Comparison of ENCODE assay signal across 18 cellular contexts in genomic region chr11:44334356-44335004, GRCh38. TPM values are rescaled to one million over a fixed set of nuclear protein-coding genes. Genes with fewer than 3 reads are reported as not detected.
DNase-seq lines count a peak whose midpoint lies in the region; ATAC-seq and TF ChIP-seq lines count a peak whose summit lies in the region.
"Had no signal": no experiment of that assay in that cellular context is flagged by ENCODE, and none has a peak within 500 bp of the region (broad histone marks: within the 10 kb centered on the region; RNA-seq: fewer than 3 reads in every experiment).

No MANE protein-coding gene starts in this region.

- H3K4me3 Mint-ChIP-seq in GM23338 (peak overlapping the region; percentile 40), neural progenitor cell (no peak overlapping the region)

- H3K9me3 ChIP-seq in hepatocyte (ENCODE audit: low read depth) (no peaks in the 10 kb centered on the region), neural progenitor cell (ENCODE audit: low read depth) (no peaks in the 10 kb centered on the region)

- H3K9me3 Mint-ChIP-seq in GM23338 (no peaks in the 10 kb centered on the region), neural progenitor cell (no peaks in the 10 kb centered on the region)

- H3K27ac Mint-ChIP-seq in GM23338 (no peak overlapping the region), neural progenitor cell (no peak overlapping the region)

- H3K36me3 ChIP-seq in GM23338 (ENCODE audit: insufficient read depth) (no peaks in the 10 kb centered on the region), hepatocyte (replicated peaks; ENCODE audit: insufficient read depth, low read depth) (no peaks in the 10 kb centered on the region), neural progenitor cell (no peaks in the 10 kb centered on the region)

- H4K20me1 ChIP-seq in GM23338 (replicated peaks; ENCODE audit: insufficient read depth), result no peaks in the 10 kb centered on the region; the same call in none of the 2 replicates
- H4K20me1 ChIP-seq in hepatocyte (ENCODE audit: insufficient read depth, poor library complexity, severe bottlenecking), result no peaks in the 10 kb centered on the region
- H4K20me1 ChIP-seq in neural progenitor cell (ENCODE audit: low read depth), result peaks cover 5% of the 10 kb centered on the region

- H3K79me2 ChIP-seq in GM23338 (replicated peaks; ENCODE audit: insufficient read depth), result no peaks in the 10 kb centered on the region
- H3K79me2 ChIP-seq in hepatocyte, result no peaks in the 10 kb centered on the region
- H3K79me2 ChIP-seq in neural progenitor cell (ENCODE audit: low read depth), result no peaks in the 10 kb centered on the region

- TF ChIP-seq CTCF in GM23338 (conservative IDR thresholded peaks at IDR 0.05; ENCODE audit: low read depth in 2 of 2), result no peak
- no peak for TF ChIP-seq CTCF in hepatocyte (IDR thresholded peaks at IDR 0.05; ENCODE audit: poor library complexity)
- no peak for TF ChIP-seq CTCF in neural progenitor cell (IDR thresholded peaks at IDR 0.05)

- no peak overlapping the region for H3K27ac ChIP-seq in GM23338 (ENCODE audit: low read depth)
- H3K27ac ChIP-seq in hepatocyte, result peak overlapping the region; percentile 24
- no peak overlapping the region for H3K27ac ChIP-seq in neural progenitor cell
- H3K27ac ChIP-seq: GM23248 had no signal

- H3K9ac ChIP-seq in neural progenitor cell, result no peak overlapping the region
- H3K9ac ChIP-seq: GM23248 had no signal

- H2AFZ ChIP-seq in GM23338 (no peak overlapping the region), hepatocyte (no peak overlapping the region), neural progenitor cell (replicated peaks) (no peak overlapping the region)
- H2AFZ ChIP-seq: GM23248 had no signal

- H3K4me3 ChIP-seq in GM23338 (peak overlapping the region; percentile 43), hepatocyte (no peak overlapping the region), neural progenitor cell (no peak overlapping the region)
- H3K4me3 ChIP-seq: GM23248 had no signal

- H3K4me1 ChIP-seq in GM23338 (ENCODE audit: insufficient read depth), result peaks cover 30% of the 10 kb centered on the region
- H3K4me1 ChIP-seq in hepatocyte (ENCODE audit: insufficient read depth), result peaks cover 9% of the 10 kb centered on the region
- peaks cover 28% of the 10 kb centered on the region for H3K4me1 ChIP-seq in neural progenitor cell

- H3K36me3 Mint-ChIP-seq in GM23338 (ENCODE audit: low read depth) (no peaks in the 10 kb centered on the region), neural progenitor cell (no peaks in the 10 kb centered on the region)

- H3K27me3 ChIP-seq in GM23338 (ENCODE audit: insufficient read depth) (peaks cover 84% of the 10 kb centered on the region), hepatocyte (peaks cover 52% of the 10 kb centered on the region), neural progenitor cell (peaks cover 95% of the 10 kb centered on the region)

- H3F3A ChIP-seq in GM23338 (replicated peaks; ENCODE audit: low read depth) (no peaks in the 10 kb centered on the region), neural progenitor cell (ENCODE audit: low read depth) (peaks cover 14% of the 10 kb centered on the region)

- H3K27me3 Mint-ChIP-seq in GM23338 (ENCODE audit: insufficient read depth, low read depth, poor library complexity) (peaks cover 72% of the 10 kb centered on the region), neural progenitor cell (ENCODE audit: insufficient read depth, low read depth) (peaks cover 60% of the 10 kb centered on the region)

- H3K4me2 ChIP-seq in GM23338 (peak overlapping the region; percentile 72), hepatocyte (peak overlapping the region; percentile 41), neural progenitor cell (peak overlapping the region; percentile 59)

- H3K4me1 Mint-ChIP-seq in GM23338 (peaks cover 38% of the 10 kb centered on the region), neural progenitor cell (peaks cover 18% of the 10 kb centered on the region)

- WGBS in hepatocyte (ENCODE audit: low lambda C conversion rate, missing lambda C conversion rate), result 52% methylated on average over 7 of the region's 7 CpGs

- peak; percentile 73 for ATAC-seq in GM23338

- DNase-seq in GM23338 (ENCODE audit: low spot score) (peak; percentile 75), NCI-H69 (lab: John Stamatoyannopoulos, UW) (peak; percentile 13), hepatocyte (ENCODE audit: low spot score) (no peak), neural progenitor cell (ENCODE audit: low spot score) (no peak), NCI-H146 (lab: John Stamatoyannopoulos, UW) (no peak), cerebellum (ENCODE audit: low spot score) (no peak), dedifferentiated amniotic fluid mesenchymal stem cell (ENCODE audit: extremely low spot score) (no peak)
- DNase-seq: C1 segment of cervical spinal cord, DND-41, GDM1, GM23248, IMR-90, Kasumi-1, MM.1S, NCI-H1436, NCI-H2029 treated with DMSO at 0.1 percent for 48 hours, NCI-H774, SHP77 had no signal

- no peaks in the 10 kb centered on the region for H3K9me2 ChIP-seq in GM23338 (ENCODE audit: insufficient read depth)
- H3K9me2 ChIP-seq in hepatocyte (replicated peaks; ENCODE audit: insufficient read depth), result no peaks in the 10 kb centered on the region

TF ChIP-seq in GM23338, 12 proteins besides CTCF, POLR2A, EP300 and RAD21 (continues in another document):
- TF ChIP-seq ZNF114 (CRISPR knock-in tag; IDR thresholded peaks at IDR 0.05) (no peak), ETS1 (IDR thresholded peaks at IDR 0.05) (no peak), ZNF462 (CRISPR knock-in tag; IDR thresholded peaks at IDR 0.05) (no peak), CREB1 (CRISPR knock-in tag; IDR thresholded peaks at IDR 0.05; ENCODE audit: low read depth) (no peak)

RNA-seq across cellular contexts. Expression of gene ALX4, which starts 24.5 kb away (rescaled TPM):
- not detected in 2 replicates for total RNA-seq in GM23338 (2014; rRNA removed; shearing (Covaris generic))
- polyA plus RNA-seq in GM23338 (2016; fragmentation: Nextera tagmentation; extraction: Ambion mirVana), result not detected in 2 replicates
- total RNA-seq in hepatocyte, result 2.9 and 3.8 TPM in 2 replicates
- polyA plus RNA-seq in hepatocyte, result 1.3 and 1.9 TPM in 2 replicates
- total RNA-seq in neural progenitor cell (ENCODE audit: low replicate concordance), result not detected in 2 replicates
- 4.4 TPM for total RNA-seq in cerebellum
- total RNA-seq: GM23248, IMR-90 had no signal
- polyA plus RNA-seq: GM23248, IMR-90 had no signal

Comparison
In these comparisons a context has a peak if more than half of its experiments do, and no peak if none do; other contexts are left out.
1. DNase-seq: peak in GM23338 (single experiment) and NCI-H69 (single experiment); none in hepatocyte (single experiment), neural progenitor cell (single experiment), NCI-H146 (single experiment), cerebellum (single experiment) and dedifferentiated amniotic fluid mesenchymal stem cell (single experiment).
2. Peak in every context shown above with its lines, with median percentiles within 50 percentile points of each other: H3K4me2 ChIP-seq.